ENCODE assay signal across 1 cellular context in genomic region chr11:47269002-47269828, GRCh38.
TF ChIP-seq lines count a peak whose summit lies in the region.

No MANE protein-coding gene starts in this region.

TF ChIP-seq in HCT116, 20 proteins besides CTCF, POLR2A, EP300 and RAD21 (continued from another document):
- TF ChIP-seq REST (IDR thresholded peaks at IDR 0.05; ENCODE audit: low read depth) (no peak), ZBTB33 (IDR thresholded peaks at IDR 0.05; ENCODE audit: extremely low read depth, insufficient replicate concordance, low read length) (no peak), SIN3A (IDR thresholded peaks at IDR 0.05; ENCODE audit: low read depth) (no peak), JUND (IDR thresholded peaks at IDR 0.05) (no peak), POLR2AphosphoS5 (IDR thresholded peaks at IDR 0.05; ENCODE audit: low read depth, low read length) (no peak), SRF (IDR thresholded peaks at IDR 0.05; ENCODE audit: low read depth) (no peak)
TF ChIP-seq in HCT116: peak in this region for 5.
